ENCODE assay signal across 12 cellular contexts in the genomic region with DNA sequence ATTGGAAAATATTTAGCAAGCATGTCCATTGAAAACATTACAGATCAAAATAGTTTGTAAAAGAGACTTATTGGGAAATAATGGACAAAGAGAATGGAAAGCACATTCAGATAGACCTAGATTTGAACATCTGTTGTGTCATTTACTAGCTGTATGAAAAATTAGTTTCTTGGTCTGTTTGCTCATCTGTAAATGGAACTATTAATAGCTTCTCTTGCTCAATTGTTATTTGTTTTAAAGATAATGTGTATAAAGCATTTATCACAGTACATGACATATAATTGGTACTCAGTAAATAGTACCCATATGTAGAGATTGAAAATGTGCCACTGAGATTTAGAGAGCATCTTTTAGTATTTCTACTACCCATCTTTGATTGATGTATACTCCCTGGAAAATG.
"Had no signal": no experiment of that assay in that cellular context is flagged by ENCODE, and none has a peak within 500 bp of the region (broad histone marks: within the 10 kb centered on the region; RNA-seq: fewer than 3 reads in every experiment).

No MANE protein-coding gene starts in this region.

- FAIRE-seq: colon had no signal

- H3K4me1 ChIP-seq: lower lobe of right lung, parathyroid adenoma, SJSA1, testis had no signal

- H3K27ac ChIP-seq: lower lobe of right lung, parathyroid adenoma, SJSA1, testis had no signal

- H3K4me3 ChIP-seq: lower lobe of right lung, SJSA1, testis had no signal

- H3K27ac Mint-ChIP-seq: mesothelial cell of epicardium; stimulated activated naive CD8-positive, alpha-beta T cell treated with anti-CD3 and anti-CD28 coated beads, Interleukin-15, amount 100 ng/mL, for 72 hours had no signal

- H3K27me3 Mint-ChIP-seq: stimulated activated naive CD8-positive, alpha-beta T cell treated with anti-CD3 and anti-CD28 coated beads, Interleukin-15, amount 100 ng/mL, for 72 hours had no signal

- DNase-seq: activated CD4-positive, CD25-positive, alpha-beta regulatory T cell; activated effector memory CD4-positive, alpha-beta T cell treated with Interleukin-2 at 50 U/mL for 16 hours; activated T-cell treated with anti-CD3 and anti-CD28 coated beads for 4 hours; lower lobe of right lung; stimulated activated CD4-positive, alpha-beta T cell treated with anti-CD3 and anti-CD28 coated beads, Interleukin-4, amount 100 ng/mL, for 1 hour; stimulated activated CD8-positive, alpha-beta memory T cell treated with anti-CD3 and anti-CD28 coated beads, Interleukin-4, amount 100 ng/mL, for 48 hours; stimulated activated naive CD8-positive, alpha-beta T cell treated with anti-CD3 and anti-CD28 coated beads, Interleukin-15, amount 100 ng/mL, for 72 hours; testis had no signal

- H3K9ac ChIP-seq: parathyroid adenoma had no signal

- H3K4me3 Mint-ChIP-seq: mesothelial cell of epicardium had no signal

- H3K9me3 ChIP-seq: testis had no signal
